12 cellular contexts compared by ENCODE assay signal in genomic region chr10:89887830-89888229, GRCh38.
DNase-seq lines count a peak whose midpoint lies in the region; ATAC-seq and TF ChIP-seq lines count a peak whose summit lies in the region.
"Had no signal": no experiment of that assay in that cellular context is flagged by ENCODE, and none has a peak within 500 bp of the region (broad histone marks: within the 10 kb centered on the region; RNA-seq: fewer than 3 reads in every experiment).

No MANE protein-coding gene starts in this region.

- intact Hi-C loops in mucosa of descending colon (cut with DNase I, micrococcal nuclease): no loop called here
- intact Hi-C loops in prostate gland (cut with DNase I): no loop called here

- H3K9me3 Mint-ChIP-seq in HFFc6: no peaks in the 10 kb centered on the region
- H3K9me3 Mint-ChIP-seq: T-helper 1 cell treated with Interleukin-12 subunit alpha and Interleukin-12 subunit beta and Interleukin-4 antibody, amounts not matched to agents 30 μg/mL and 1 μg/mL, for 36 hours had no signal

- no peaks in the 10 kb centered on the region for H3K4me1 Mint-ChIP-seq in HFFc6 (ENCODE audit: low read depth)

- no peak overlapping the region for H3K27ac Mint-ChIP-seq in HFFc6
- H3K27ac Mint-ChIP-seq: T-helper 1 cell treated with Interleukin-12 subunit alpha and Interleukin-12 subunit beta and Interleukin-4 antibody, amounts not matched to agents 30 μg/mL and 1 μg/mL, for 36 hours had no signal

- H3K4me1 ChIP-seq in mucosa of descending colon (ENCODE audit: low read depth) (no peaks in the 10 kb centered on the region), prostate gland (replicated peaks) (no peaks in the 10 kb centered on the region)
- H3K4me1 ChIP-seq: tibial artery had no signal

- no peak overlapping the region for H3K27ac ChIP-seq in prostate gland
- H3K27ac ChIP-seq: neutrophil, tibial artery had no signal

- WGBS in prostate gland: 54% methylated on average over 7 of the region's 7 CpGs

- no peaks in the 10 kb centered on the region for H3K36me3 ChIP-seq in mucosa of descending colon (ENCODE audit: low read depth)
- no peaks in the 10 kb centered on the region for H3K36me3 ChIP-seq in prostate gland
- H3K36me3 ChIP-seq: neutrophil, tibial artery had no signal

- no peaks in the 10 kb centered on the region for H3K27me3 ChIP-seq in prostate gland (replicated peaks; ENCODE audit: insufficient read depth)
- H3K27me3 ChIP-seq: neutrophil, tibial artery had no signal

- no peak for TF ChIP-seq POLR2A in prostate gland (IDR thresholded peaks at IDR 0.05)

- peak; percentile 34 for DNase-seq in HFFc6
- peak; percentile 86 for DNase-seq in MV-4-11 (lab: John Stamatoyannopoulos, UW)
- no peak for DNase-seq in mucosa of descending colon
- no peak for DNase-seq in COLO829 (ENCODE audit: low spot score)
- DNase-seq in prostate gland (ENCODE audit: low spot score): no peak
- DNase-seq in HCEC 1CT: no peak
- no peak for DNase-seq in NCI-H774 (lab: John Stamatoyannopoulos, UW)
- DNase-seq: effector CD4-positive, alpha-beta T cell; tibial artery had no signal

- no peaks in the 10 kb centered on the region for H3K9me3 ChIP-seq in mucosa of descending colon
- H3K9me3 ChIP-seq in prostate gland: no peaks in the 10 kb centered on the region
- H3K9me3 ChIP-seq: neutrophil, tibial artery had no signal

- H3K36me3 Mint-ChIP-seq in HFFc6 (ENCODE audit: low read depth): no peaks in the 10 kb centered on the region

- H3K4me3 ChIP-seq in mucosa of descending colon (no peak overlapping the region), prostate gland (no peak overlapping the region)
- H3K4me3 ChIP-seq: tibial artery had no signal

- TF ChIP-seq CTCF in HFFc6 (IDR thresholded peaks at IDR 0.05) (no peak), mucosa of descending colon (IDR thresholded peaks at IDR 0.05) (no peak), prostate gland (IDR thresholded peaks at IDR 0.05) (no peak)

- H3K27me3 Mint-ChIP-seq in HFFc6 (ENCODE audit: insufficient read depth): peaks cover 2% of the 10 kb centered on the region; the same call in 1 of the 2 replicates

- peak; percentile 75 for ATAC-seq in GM18517 (IDR thresholded peaks at IDR 0.05; ENCODE audit: unreplicated experiment)
- peak; percentile 44 for ATAC-seq in mucosa of descending colon

- no peak overlapping the region; the same call in 1 of the 2 replicates for H3K4me3 Mint-ChIP-seq in HFFc6
- H3K4me3 Mint-ChIP-seq: T-helper 1 cell treated with Interleukin-12 subunit alpha and Interleukin-12 subunit beta and Interleukin-4 antibody, amounts not matched to agents 30 μg/mL and 1 μg/mL, for 36 hours had no signal

Comparison
In these comparisons a context has a peak if more than half of its experiments do, and no peak if none do; other contexts are left out.
1. DNase-seq: peak in HFFc6 (single experiment) and MV-4-11 (single experiment); none in mucosa of descending colon (0 of 3), COLO829 (single experiment), prostate gland (single experiment), HCEC 1CT (single experiment) and NCI-H774 (single experiment).